In the genomic region with DNA sequence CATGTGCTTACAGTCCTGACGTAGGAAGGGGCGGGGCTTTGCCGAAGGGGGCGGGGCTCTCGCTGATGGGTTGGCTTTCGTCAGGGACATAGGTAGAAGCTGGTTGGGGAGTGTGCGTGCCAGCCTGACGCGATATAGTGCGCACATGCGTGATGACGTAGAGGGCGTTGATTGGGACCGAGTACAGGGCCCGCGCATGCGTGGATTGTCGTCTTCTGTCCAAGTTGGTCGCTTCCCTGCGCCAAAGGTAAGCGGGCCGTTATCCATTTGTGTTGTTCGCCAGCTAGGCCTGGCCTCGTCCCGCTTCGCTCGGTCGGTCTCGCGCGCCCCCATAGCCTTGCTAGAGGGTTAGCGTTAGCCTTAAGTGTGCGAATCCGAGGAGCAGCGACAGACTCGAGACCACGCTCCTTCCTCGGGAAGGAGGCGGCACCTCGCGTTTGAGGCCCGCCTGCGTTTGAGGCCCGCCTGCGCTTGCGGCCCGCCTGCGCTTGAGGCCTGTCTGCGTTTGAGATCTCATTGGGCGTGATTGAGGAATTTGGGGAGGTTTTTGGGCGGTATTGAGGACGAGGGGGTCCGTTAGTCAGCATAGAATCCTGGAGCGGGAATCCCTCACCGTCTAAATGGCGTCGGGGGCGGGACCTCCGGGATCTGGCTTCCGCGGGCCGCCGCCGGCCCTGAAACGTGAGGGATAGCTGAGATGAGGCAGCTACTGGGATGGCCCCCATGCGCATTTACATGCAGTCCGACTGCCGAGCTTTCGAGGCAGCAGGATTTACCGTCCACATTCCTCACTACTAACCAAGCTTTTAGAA, we compare ENCODE assay signal across 1 cellular context.
TF ChIP-seq lines count a peak whose summit lies in the region.

A gene (plus strand): TSS at position 197 of the 812 bp plus-strand sequence. CDS start 710 bp downstream, outside the sequence.

TF ChIP-seq in K562, 482 proteins besides CTCF, POLR2A, EP300 and RAD21 (continued from another document and continues in another):
- TF ChIP-seq, protein P1, sequence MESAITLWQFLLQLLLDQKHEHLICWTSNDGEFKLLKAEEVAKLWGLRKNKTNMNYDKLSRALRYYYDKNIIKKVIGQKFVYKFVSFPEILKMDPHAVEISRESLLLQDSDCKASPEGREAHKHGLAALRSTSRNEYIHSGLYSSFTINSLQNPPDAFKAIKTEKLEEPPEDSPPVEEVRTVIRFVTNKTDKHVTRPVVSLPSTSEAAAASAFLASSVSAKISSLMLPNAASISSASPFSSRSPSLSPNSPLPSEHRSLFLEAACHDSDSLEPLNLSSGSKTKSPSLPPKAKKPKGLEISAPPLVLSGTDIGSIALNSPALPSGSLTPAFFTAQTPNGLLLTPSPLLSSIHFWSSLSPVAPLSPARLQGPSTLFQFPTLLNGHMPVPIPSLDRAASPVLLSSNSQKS (CRISPR knock-in tag; IDR thresholded peaks at IDR 0.05): no peak
- TF ChIP-seq, protein P2, sequence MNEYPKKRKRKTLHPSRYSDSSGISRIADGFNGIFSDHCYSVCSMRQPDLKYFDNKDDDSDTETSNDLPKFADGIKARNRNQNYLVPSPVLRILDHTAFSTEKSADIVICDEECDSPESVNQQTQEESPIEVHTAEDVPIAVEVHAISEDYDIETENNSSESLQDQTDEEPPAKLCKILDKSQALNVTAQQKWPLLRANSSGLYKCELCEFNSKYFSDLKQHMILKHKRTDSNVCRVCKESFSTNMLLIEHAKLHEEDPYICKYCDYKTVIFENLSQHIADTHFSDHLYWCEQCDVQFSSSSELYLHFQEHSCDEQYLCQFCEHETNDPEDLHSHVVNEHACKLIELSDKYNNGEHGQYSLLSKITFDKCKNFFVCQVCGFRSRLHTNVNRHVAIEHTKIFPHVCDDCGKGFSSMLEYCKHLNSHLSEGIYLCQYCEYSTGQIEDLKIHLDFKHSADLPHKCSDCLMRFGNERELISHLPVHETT (CRISPR knock-in tag; conservative IDR thresholded peaks at IDR 0.05 in 1 of 2, IDR thresholded peaks at IDR 0.05 in 1 of 2): no peak
- 0 out of 2 replicates have a peak, but pooled peaks have one; percentile 43 for TF ChIP-seq RB1 (IDR thresholded peaks at IDR 0.05; ENCODE audit: low read depth)
- TF ChIP-seq, protein P3, sequence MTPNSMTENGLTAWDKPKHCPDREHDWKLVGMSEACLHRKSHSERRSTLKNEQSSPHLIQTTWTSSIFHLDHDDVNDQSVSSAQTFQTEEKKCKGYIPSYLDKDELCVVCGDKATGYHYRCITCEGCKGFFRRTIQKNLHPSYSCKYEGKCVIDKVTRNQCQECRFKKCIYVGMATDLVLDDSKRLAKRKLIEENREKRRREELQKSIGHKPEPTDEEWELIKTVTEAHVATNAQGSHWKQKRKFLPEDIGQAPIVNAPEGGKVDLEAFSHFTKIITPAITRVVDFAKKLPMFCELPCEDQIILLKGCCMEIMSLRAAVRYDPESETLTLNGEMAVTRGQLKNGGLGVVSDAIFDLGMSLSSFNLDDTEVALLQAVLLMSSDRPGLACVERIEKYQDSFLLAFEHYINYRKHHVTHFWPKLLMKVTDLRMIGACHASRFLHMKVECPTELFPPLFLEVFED (CRISPR knock-in tag; conservative IDR thresholded peaks at IDR 0.05): no peak
- TF ChIP-seq ZFP1 (CRISPR knock-in tag; IDR thresholded peaks at IDR 0.05): no peak
- TF ChIP-seq, protein P4, sequence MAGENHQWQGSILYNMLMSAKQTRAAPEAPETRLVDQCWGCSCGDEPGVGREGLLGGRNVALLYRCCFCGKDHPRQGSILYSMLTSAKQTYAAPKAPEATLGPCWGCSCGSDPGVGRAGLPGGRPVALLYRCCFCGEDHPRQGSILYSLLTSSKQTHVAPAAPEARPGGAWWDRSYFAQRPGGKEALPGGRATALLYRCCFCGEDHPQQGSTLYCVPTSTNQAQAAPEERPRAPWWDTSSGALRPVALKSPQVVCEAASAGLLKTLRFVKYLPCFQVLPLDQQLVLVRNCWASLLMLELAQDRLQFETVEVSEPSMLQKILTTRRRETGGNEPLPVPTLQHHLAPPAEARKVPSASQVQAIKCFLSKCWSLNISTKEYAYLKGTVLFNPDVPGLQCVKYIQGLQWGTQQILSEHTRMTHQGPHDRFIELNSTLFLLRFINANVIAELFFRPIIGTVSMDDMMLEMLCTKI (IDR thresholded peaks at IDR 0.05; ENCODE audit: partially characterized antibody): no peak
- TF ChIP-seq DNMT1 (IDR thresholded peaks at IDR 0.05): no peak
- TF ChIP-seq DACH1 (IDR thresholded peaks at IDR 0.05; ENCODE audit: partially characterized antibody): no peak
- no peak for TF ChIP-seq THRAP3 (IDR thresholded peaks at IDR 0.05; ENCODE audit: borderline replicate concordance)
- TF ChIP-seq NFE2 (IDR thresholded peaks at IDR 0.05; ENCODE audit: low read depth): no peak
- TF ChIP-seq ZSCAN29 (IDR thresholded peaks at IDR 0.05): no peak
- no peak for TF ChIP-seq STAT5A (IDR thresholded peaks at IDR 0.05; ENCODE audit: borderline replicate concordance, low read length)
- no peak for TF ChIP-seq MCM5 (IDR thresholded peaks at IDR 0.05; ENCODE audit: low read depth)
- no peak for TF ChIP-seq SIRT6 (IDR thresholded peaks at IDR 0.05; ENCODE audit: low read depth, low read length)
- TF ChIP-seq ZEB2 (IDR thresholded peaks at IDR 0.05): no peak
- no peak for TF ChIP-seq RBM14 (IDR thresholded peaks at IDR 0.05; ENCODE audit: borderline replicate concordance, insufficient read depth, low read depth, low read length)
- TF ChIP-seq, protein P5, sequence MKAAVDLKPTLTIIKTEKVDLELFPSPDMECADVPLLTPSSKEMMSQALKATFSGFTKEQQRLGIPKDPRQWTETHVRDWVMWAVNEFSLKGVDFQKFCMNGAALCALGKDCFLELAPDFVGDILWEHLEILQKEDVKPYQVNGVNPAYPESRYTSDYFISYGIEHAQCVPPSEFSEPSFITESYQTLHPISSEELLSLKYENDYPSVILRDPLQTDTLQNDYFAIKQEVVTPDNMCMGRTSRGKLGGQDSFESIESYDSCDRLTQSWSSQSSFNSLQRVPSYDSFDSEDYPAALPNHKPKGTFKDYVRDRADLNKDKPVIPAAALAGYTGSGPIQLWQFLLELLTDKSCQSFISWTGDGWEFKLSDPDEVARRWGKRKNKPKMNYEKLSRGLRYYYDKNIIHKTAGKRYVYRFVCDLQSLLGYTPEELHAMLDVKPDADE (conservative IDR thresholded peaks at IDR 0.05; ENCODE audit: control insufficient read depth, low read depth, low read length): peak; percentile 55; the same call in 1 of the 2 replicates
- no peak for TF ChIP-seq RFX1 (IDR thresholded peaks at IDR 0.05)
- TF ChIP-seq XRCC5 (IDR thresholded peaks at IDR 0.05; ENCODE audit: low read depth, low read length): no peak
- TF ChIP-seq EGR1 (conservative IDR thresholded peaks at IDR 0.05): no peak
- no peak for TF ChIP-seq SMC3 (conservative IDR thresholded peaks at IDR 0.05; ENCODE audit: insufficient read depth, low read depth, low read length)
- no peak for TF ChIP-seq CCAR2 (IDR thresholded peaks at IDR 0.05; ENCODE audit: low read depth, low read length)
- no peak for TF ChIP-seq POLR3A (IDR thresholded peaks at IDR 0.05; ENCODE audit: borderline replicate concordance, extremely low read depth, insufficient read depth, insufficient read length)
- no peak for TF ChIP-seq RAD51 (IDR thresholded peaks at IDR 0.05; ENCODE audit: borderline replicate concordance, low read depth)
- TF ChIP-seq GATAD2B (IDR thresholded peaks at IDR 0.05; ENCODE audit: borderline replicate concordance): no peak
- TF ChIP-seq, protein P6, sequence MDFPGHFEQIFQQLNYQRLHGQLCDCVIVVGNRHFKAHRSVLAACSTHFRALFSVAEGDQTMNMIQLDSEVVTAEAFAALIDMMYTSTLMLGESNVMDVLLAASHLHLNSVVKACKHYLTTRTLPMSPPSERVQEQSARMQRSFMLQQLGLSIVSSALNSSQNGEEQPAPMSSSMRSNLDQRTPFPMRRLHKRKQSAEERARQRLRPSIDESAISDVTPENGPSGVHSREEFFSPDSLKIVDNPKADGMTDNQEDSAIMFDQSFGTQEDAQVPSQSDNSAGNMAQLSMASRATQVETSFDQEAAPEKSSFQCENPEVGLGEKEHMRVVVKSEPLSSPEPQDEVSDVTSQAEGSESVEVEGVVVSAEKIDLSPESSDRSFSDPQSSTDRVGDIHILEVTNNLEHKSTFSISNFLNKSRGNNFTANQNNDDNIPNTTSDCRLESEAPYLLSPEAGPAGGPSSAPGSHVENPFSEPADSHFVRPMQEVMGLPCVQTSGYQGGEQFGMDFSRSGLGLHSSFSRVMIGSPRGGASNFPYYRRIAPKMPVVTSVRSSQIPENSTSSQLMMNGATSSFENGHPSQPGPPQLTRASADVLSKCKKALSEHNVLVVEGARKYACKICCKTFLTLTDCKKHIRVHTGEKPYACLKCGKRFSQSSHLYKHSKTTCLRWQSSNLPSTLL (IDR thresholded peaks at IDR 0.05): no peak
- TF ChIP-seq CBFB (CRISPR knock-in tag; IDR thresholded peaks at IDR 0.05): no peak
- TF ChIP-seq NFIC (IDR thresholded peaks at IDR 0.05): peak; percentile 33; the same call in 1 of the 2 replicates
- TF ChIP-seq FOXJ2 (tag; IDR thresholded peaks at IDR 0.05): no peak
- no peak for TF ChIP-seq RUNX1 (IDR thresholded peaks at IDR 0.05; ENCODE audit: low read depth)
- no peak for TF ChIP-seq TCF7L2 (IDR thresholded peaks at IDR 0.05; ENCODE audit: low read depth, low read length)
- no peak for TF ChIP-seq RBM15 (IDR thresholded peaks at IDR 0.05; ENCODE audit: insufficient read depth, low read length)
- no peak for TF ChIP-seq GTF2A2 (tag; IDR thresholded peaks at IDR 0.05)
- TF ChIP-seq, protein P7, sequence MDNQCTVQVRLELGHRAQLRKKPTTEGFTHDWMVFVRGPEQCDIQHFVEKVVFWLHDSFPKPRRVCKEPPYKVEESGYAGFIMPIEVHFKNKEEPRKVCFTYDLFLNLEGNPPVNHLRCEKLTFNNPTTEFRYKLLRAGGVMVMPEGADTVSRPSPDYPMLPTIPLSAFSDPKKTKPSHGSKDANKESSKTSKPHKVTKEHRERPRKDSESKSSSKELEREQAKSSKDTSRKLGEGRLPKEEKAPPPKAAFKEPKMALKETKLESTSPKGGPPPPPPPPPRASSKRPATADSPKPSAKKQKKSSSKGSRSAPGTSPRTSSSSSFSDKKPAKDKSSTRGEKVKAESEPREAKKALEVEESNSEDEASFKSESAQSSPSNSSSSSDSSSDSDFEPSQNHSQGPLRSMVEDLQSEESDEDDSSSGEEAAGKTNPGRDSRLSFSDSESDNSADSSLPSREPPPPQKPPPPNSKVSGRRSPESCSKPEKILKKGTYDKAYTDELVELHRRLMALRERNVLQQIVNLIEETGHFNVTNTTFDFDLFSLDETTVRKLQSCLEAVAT (IDR thresholded peaks at IDR 0.05): peak; percentile 12 to 45; a peak in 1 of 4 replicates
- TF ChIP-seq IFI16 (CRISPR knock-in tag; IDR thresholded peaks at IDR 0.05): no peak
- no peak for TF ChIP-seq HNRNPL (IDR thresholded peaks at IDR 0.05; ENCODE audit: low read depth, low read length)
- no peak for TF ChIP-seq CBX2 (IDR thresholded peaks at IDR 0.05; ENCODE audit: insufficient read depth, low read length, poor library complexity, severe bottlenecking)
- TF ChIP-seq FOXJ3 (CRISPR knock-in tag; IDR thresholded peaks at IDR 0.05): no peak
- TF ChIP-seq, protein P8, sequence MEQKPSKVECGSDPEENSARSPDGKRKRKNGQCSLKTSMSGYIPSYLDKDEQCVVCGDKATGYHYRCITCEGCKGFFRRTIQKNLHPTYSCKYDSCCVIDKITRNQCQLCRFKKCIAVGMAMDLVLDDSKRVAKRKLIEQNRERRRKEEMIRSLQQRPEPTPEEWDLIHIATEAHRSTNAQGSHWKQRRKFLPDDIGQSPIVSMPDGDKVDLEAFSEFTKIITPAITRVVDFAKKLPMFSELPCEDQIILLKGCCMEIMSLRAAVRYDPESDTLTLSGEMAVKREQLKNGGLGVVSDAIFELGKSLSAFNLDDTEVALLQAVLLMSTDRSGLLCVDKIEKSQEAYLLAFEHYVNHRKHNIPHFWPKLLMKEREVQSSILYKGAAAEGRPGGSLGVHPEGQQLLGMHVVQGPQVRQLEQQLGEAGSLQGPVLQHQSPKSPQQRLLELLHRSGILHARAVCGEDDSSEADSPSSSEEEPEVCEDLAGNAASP (IDR thresholded peaks at IDR 0.05): no peak
- TF ChIP-seq NFRKB (IDR thresholded peaks at IDR 0.05; ENCODE audit: low read depth): peak; percentile 73
- TF ChIP-seq COPS2 (conservative IDR thresholded peaks at IDR 0.05): no peak
- TF ChIP-seq, protein P9, sequence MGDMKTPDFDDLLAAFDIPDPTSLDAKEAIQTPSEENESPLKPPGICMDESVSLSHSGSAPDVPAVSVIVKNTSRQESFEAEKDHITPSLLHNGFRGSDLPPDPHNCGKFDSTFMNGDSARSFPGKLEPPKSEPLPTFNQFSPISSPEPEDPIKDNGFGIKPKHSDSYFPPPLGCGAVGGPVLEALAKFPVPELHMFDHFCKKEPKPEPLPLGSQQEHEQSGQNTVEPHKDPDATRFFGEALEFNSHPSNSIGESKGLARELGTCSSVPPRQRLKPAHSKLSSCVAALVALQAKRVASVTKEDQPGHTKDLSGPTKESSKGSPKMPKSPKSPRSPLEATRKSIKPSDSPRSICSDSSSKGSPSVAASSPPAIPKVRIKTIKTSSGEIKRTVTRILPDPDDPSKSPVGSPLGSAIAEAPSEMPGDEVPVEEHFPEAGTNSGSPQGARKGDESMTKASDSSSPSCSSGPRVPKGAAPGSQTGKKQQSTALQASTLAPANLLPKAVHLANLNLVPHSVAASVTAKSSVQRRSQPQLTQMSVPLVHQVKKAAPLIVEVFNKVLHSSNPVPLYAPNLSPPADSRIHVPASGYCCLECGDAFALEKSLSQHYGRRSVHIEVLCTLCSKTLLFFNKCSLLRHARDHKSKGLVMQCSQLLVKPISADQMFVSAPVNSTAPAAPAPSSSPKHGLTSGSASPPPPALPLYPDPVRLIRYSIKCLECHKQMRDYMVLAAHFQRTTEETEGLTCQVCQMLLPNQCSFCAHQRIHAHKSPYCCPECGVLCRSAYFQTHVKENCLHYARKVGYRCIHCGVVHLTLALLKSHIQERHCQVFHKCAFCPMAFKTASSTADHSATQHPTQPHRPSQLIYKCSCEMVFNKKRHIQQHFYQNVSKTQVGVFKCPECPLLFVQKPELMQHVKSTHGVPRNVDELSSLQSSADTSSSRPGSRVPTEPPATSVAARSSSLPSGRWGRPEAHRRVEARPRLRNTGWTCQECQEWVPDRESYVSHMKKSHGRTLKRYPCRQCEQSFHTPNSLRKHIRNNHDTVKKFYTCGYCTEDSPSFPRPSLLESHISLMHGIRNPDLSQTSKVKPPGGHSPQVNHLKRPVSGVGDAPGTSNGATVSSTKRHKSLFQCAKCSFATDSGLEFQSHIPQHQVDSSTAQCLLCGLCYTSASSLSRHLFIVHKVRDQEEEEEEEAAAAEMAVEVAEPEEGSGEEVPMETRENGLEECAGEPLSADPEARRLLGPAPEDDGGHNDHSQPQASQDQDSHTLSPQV (IDR thresholded peaks at IDR 0.05): no peak
- TF ChIP-seq KLF16 (IDR thresholded peaks at IDR 0.05): no peak
- TF ChIP-seq MTF1 (CRISPR knock-in tag; IDR thresholded peaks at IDR 0.05; ENCODE audit: borderline replicate concordance): no peak
- peak; percentile 80 for TF ChIP-seq PHF20 (IDR thresholded peaks at IDR 0.05; ENCODE audit: partially characterized antibody)
- TF ChIP-seq PHTF2 (CRISPR knock-in tag; IDR thresholded peaks at IDR 0.05): no peak
- TF ChIP-seq ETS2 (tag; IDR thresholded peaks at IDR 0.05; ENCODE audit: borderline replicate concordance, poor library complexity, severe bottlenecking): no peak
- no peak for TF ChIP-seq ZNF347 (CRISPR knock-in tag; IDR thresholded peaks at IDR 0.05; ENCODE audit: low read depth)
- TF ChIP-seq SIN3B (IDR thresholded peaks at IDR 0.05; ENCODE audit: low read depth): peak; percentile 60; the same call in 1 of the 2 replicates
- no peak for TF ChIP-seq CSDE1 (IDR thresholded peaks at IDR 0.05)
